In the genomic region with DNA sequence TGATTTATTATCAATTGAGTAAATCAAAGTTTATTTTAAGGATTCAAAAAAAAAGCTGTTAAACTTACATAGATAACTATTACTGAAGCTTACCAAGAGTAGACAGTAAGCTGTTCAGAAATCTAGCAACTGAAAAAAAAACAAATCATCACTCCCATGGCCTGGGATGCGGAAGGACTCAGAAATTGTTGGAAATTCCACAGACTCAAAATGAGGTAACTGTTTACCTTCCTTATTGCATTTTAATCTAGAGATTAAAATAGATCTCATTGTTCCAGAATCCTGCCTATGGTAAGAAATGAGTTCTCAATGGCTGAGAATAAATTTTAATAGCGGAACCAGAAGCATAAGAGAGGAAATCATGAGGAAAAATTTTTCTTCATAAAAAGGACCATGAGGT, we compare ENCODE assay signal across 21 cellular contexts.
"Had no signal": no experiment of that assay in that cellular context is flagged by ENCODE, and none has a peak within 500 bp of the region (broad histone marks: within the 10 kb centered on the region; RNA-seq: fewer than 3 reads in every experiment).

No MANE protein-coding gene starts in this region.

- H3K27ac Mint-ChIP-seq: activated CD8-positive, alpha-beta memory T cell treated with anti-CD3 and anti-CD28 coated beads, Interleukin-2, amount 10 ng/mL, durations not matched to agents 7 days and 5 days; activated naive CD4-positive, alpha-beta T cell treated with anti-CD3 and anti-CD28 coated beads, Interleukin-2, amount 50 U/mL, for 24 hours; activated T-cell treated with anti-CD3 and anti-CD28 coated beads, Interleukin-2, amount 50 U/mL, for 24 hours; nephron progenitor cell; stimulated activated naive CD8-positive, alpha-beta T cell treated with anti-CD3 and anti-CD28 coated beads, Interleukin-15, amount 100 ng/mL, for 72 hours had no signal

- ATAC-seq: activated CD8-positive, alpha-beta memory T cell treated with anti-CD3 and anti-CD28 coated beads, Interleukin-2, amount 10 ng/mL, durations not matched to agents 7 days and 5 days; gastroesophageal sphincter; upper lobe of right lung had no signal

- H3K9me3 Mint-ChIP-seq: activated naive CD4-positive, alpha-beta T cell treated with anti-CD3 and anti-CD28 coated beads, Interleukin-2, amount 50 U/mL, for 24 hours; activated T-cell treated with anti-CD3 and anti-CD28 coated beads, Interleukin-2, amount 50 U/mL, for 24 hours; brain; nephron progenitor cell; stimulated activated naive CD8-positive, alpha-beta T cell treated with anti-CD3 and anti-CD28 coated beads, Interleukin-15, amount 100 ng/mL, for 72 hours had no signal

- H3K4me1 ChIP-seq: adrenal gland, gastroesophageal sphincter, spleen, upper lobe of right lung had no signal

- H3K4me3 Mint-ChIP-seq: activated CD8-positive, alpha-beta memory T cell treated with anti-CD3 and anti-CD28 coated beads, Interleukin-2, amount 10 ng/mL, durations not matched to agents 7 days and 5 days; activated naive CD4-positive, alpha-beta T cell treated with anti-CD3 and anti-CD28 coated beads, Interleukin-2, amount 50 U/mL, for 24 hours; activated T-cell treated with anti-CD3 and anti-CD28 coated beads, Interleukin-2, amount 50 U/mL, for 24 hours; brain; nephron progenitor cell; stimulated activated naive CD8-positive, alpha-beta T cell treated with anti-CD3 and anti-CD28 coated beads, Interleukin-15, amount 100 ng/mL, for 72 hours had no signal

- H3K4me3 ChIP-seq: adrenal gland, gastroesophageal sphincter, hepatocyte, psoas muscle, right lobe of liver, spleen, thoracic aorta, upper lobe of right lung had no signal

- H3K36me3 Mint-ChIP-seq: activated CD8-positive, alpha-beta memory T cell treated with anti-CD3 and anti-CD28 coated beads, Interleukin-2, amount 10 ng/mL, durations not matched to agents 7 days and 5 days; activated naive CD4-positive, alpha-beta T cell treated with anti-CD3 and anti-CD28 coated beads, Interleukin-2, amount 50 U/mL, for 24 hours; brain had no signal

- H3K9me3 ChIP-seq: adrenal gland, gastroesophageal sphincter, psoas muscle, right lobe of liver, spleen, thoracic aorta, upper lobe of right lung had no signal

- DNase-seq: activated CD4-positive, alpha-beta T cell treated with anti-CD3 and anti-CD28 coated beads for 1 hour; activated CD8-positive, alpha-beta memory T cell treated with anti-CD3 and anti-CD28 coated beads, Interleukin-2, amount 10 ng/mL, durations not matched to agents 7 days and 5 days; activated effector memory CD4-positive, alpha-beta T cell treated with Interleukin-2 at 50 U/mL for 16 hours; activated T-cell treated with anti-CD3 and anti-CD28 coated beads, Interleukin-2, amount 50 U/mL, for 24 hours; adrenal gland; cerebellar nuclear complex; islet precursor cell; left ventricle myocardium superior; nephron progenitor cell; occipital lobe; psoas muscle; right lobe of liver; spleen; stimulated activated naive CD8-positive, alpha-beta T cell treated with anti-CD3 and anti-CD28 coated beads, Interleukin-15, amount 100 ng/mL, for 72 hours; upper lobe of right lung had no signal

- H3K27ac ChIP-seq: adrenal gland, gastroesophageal sphincter, hepatocyte, right lobe of liver, spleen, upper lobe of right lung, VCaP had no signal

- H3K27me3 Mint-ChIP-seq: brain had no signal

- H3K27me3 ChIP-seq: adrenal gland, gastroesophageal sphincter, hepatocyte, right lobe of liver, spleen, upper lobe of right lung had no signal

- H2AFZ ChIP-seq: hepatocyte had no signal

- H3K4me1 Mint-ChIP-seq: activated CD8-positive, alpha-beta memory T cell treated with anti-CD3 and anti-CD28 coated beads, Interleukin-2, amount 10 ng/mL, durations not matched to agents 7 days and 5 days; activated naive CD4-positive, alpha-beta T cell treated with anti-CD3 and anti-CD28 coated beads, Interleukin-2, amount 50 U/mL, for 24 hours; brain; stimulated activated naive CD8-positive, alpha-beta T cell treated with anti-CD3 and anti-CD28 coated beads, Interleukin-15, amount 100 ng/mL, for 72 hours had no signal

- H3K36me3 ChIP-seq: adrenal gland, gastroesophageal sphincter, right lobe of liver, spleen, thoracic aorta, upper lobe of right lung had no signal

- H3K4me2 ChIP-seq: hepatocyte had no signal
